Comparison of ENCODE assay signal across 22 cellular contexts in genomic region chr17:41992576-41992975, GRCh38. TPM values are rescaled to one million over a fixed set of nuclear protein-coding genes. Genes with fewer than 3 reads are reported as not detected.
DNase-seq lines count a peak whose midpoint lies in the region; FAIRE-seq and TF ChIP-seq lines count a peak whose summit lies in the region.
"Had no signal": no experiment of that assay in that cellular context is flagged by ENCODE, and none has a peak within 500 bp of the region (broad histone marks: within the 10 kb centered on the region; RNA-seq: fewer than 3 reads in every experiment).

No MANE protein-coding gene starts in this region.

- no peak overlapping the region for H3K4me2 ChIP-seq in OCI-LY7 (ENCODE audit: low read length)

- in situ Hi-C loops in transverse colon (cut with MboI; ENCODE audit: low pct_ligation_motif_present in 1 of 4, low pct_unique_long_range_greater_than_20kb in 1 of 4, low sequenced_read_pairs in 3 of 4) = no loop called here

- no peak for TF ChIP-seq POLR2A in transverse colon (IDR thresholded peaks at IDR 0.05)

- no peaks in the 10 kb centered on the region for H3K27me3 Mint-ChIP-seq in endothelial cell (ENCODE audit: unreplicated experiment)
- H3K27me3 Mint-ChIP-seq: activated CD4-positive, alpha-beta T cell treated with anti-CD3 and anti-CD28 coated beads for 36 hours; type B pancreatic cell had no signal

- DNase-seq in EH (ENCODE audit: low read depth) (peak; percentile 23), amygdala (lab: John Stamatoyannopoulos, UW) (peak in 50 of 56 donors; percentile 16 to 91 (median 64)), hypothalamus (lab: John Stamatoyannopoulos, UW) (peak in 34 of 51 donors; percentile 10 to 90 (median 62)), putamen (ENCODE audit: low spot score) (peak; percentile 95), small intestine (no peak), endothelial cell (ENCODE audit: low spot score) (no peak), transverse colon (no peak), OCI-LY7 (ENCODE audit: low spot score) (no peak)
- DNase-seq: activated CD4-positive, alpha-beta T cell treated with anti-CD3 and anti-CD28 coated beads for 36 hours; activated gamma-delta T cell; amniotic stem cell; CD8-positive, alpha-beta T cell; DMS79 treated with DMSO at 0.1 percent for 48 hours; left colon; NCI-H1694 treated with DMSO at 0.1 percent for 48 hours; NCI-H226; pancreas; Peyer's patch; stimulated activated CD4-positive, alpha-beta T cell treated with anti-CD3 and anti-CD28 coated beads, Interleukin-12 subunit alpha, Interleukin-12 subunit beta, amount 100 ng/mL, for 4 hours had no signal

- peaks cover 12% of the 10 kb centered on the region for H4K20me1 ChIP-seq in OCI-LY7 (ENCODE audit: insufficient read depth, low read length)

- no peak for FAIRE-seq in small intestine (lab: Jason Lieb, UNC)
- FAIRE-seq: pancreas had no signal

- BruUV-seq in OCI-LY7 (replicated peaks; lab: Mats Ljungman, UMichigan) = no TSS peak

- H2AFZ ChIP-seq in OCI-LY7 (ENCODE audit: low read length) = no peak overlapping the region

- H3K4me1 ChIP-seq in small intestine (ENCODE audit: control insufficient read depth in 2 of 2, insufficient read depth in 1 of 2, low read depth in 1 of 2, low read length in 1 of 2) (peaks cover 0 to 2% of the 10 kb centered on the region in 2 donors), transverse colon (peaks cover 3 to 27% (median 9%) of the 10 kb centered on the region in 4 donors), OCI-LY7 (ENCODE audit: insufficient read depth, low read length, poor library complexity, severe bottlenecking) (peaks cover 34% of the 10 kb centered on the region)
- H3K4me1 ChIP-seq: HAP-1 had no signal

- no peaks in the 10 kb centered on the region for H3K9me3 ChIP-seq in small intestine (ENCODE audit: control insufficient read depth, low read depth)
- H3K9me3 ChIP-seq in transverse colon = no peaks in the 10 kb centered on the region
- H3K9me3 ChIP-seq in OCI-LY7 (ENCODE audit: low read length) = no peaks in the 10 kb centered on the region
- H3K9me3 ChIP-seq: HAP-1, mucosa of descending colon, pancreas, Peyer's patch had no signal

- no peak for TF ChIP-seq EP300 in transverse colon (IDR thresholded peaks at IDR 0.05; ENCODE audit: low read depth)

- H3K4me3 Mint-ChIP-seq in endothelial cell (ENCODE audit: unreplicated experiment) = no peak overlapping the region
- H3K4me3 Mint-ChIP-seq: activated CD4-positive, alpha-beta T cell treated with anti-CD3 and anti-CD28 coated beads for 36 hours; CD8-positive, alpha-beta T cell; type B pancreatic cell had no signal

- intact Hi-C loops in transverse colon (cut with DNase I; ENCODE audit: low total_unique reads) (no loop called here), OCI-LY7 (cut with micrococcal nuclease; ENCODE audit: unreplicated experiment) (no loop called here)

- H3K9me3 Mint-ChIP-seq in endothelial cell (ENCODE audit: unreplicated experiment) = no peaks in the 10 kb centered on the region
- H3K9me3 Mint-ChIP-seq: CD8-positive, alpha-beta T cell; type B pancreatic cell had no signal

- 69 to 90% (median 84%) methylated on average over 3 of the region's 3 CpGs for WGBS in small intestine, 3 donors
- WGBS in transverse colon (ENCODE audit: low coverage in 1 of 2), 2 donors = 58 to 88% methylated on average over 3 of the region's 3 CpGs

- CTCF ChIA-PET in OCI-LY7 (lab: Charles Lee; ENCODE audit: unreplicated experiment) = no interaction called here

- peaks cover 3% of the 10 kb centered on the region for H3K4me1 Mint-ChIP-seq in endothelial cell (ENCODE audit: unreplicated experiment)

- no peak overlapping the region for H3K27ac Mint-ChIP-seq in endothelial cell (ENCODE audit: unreplicated experiment)
- H3K27ac Mint-ChIP-seq: activated CD4-positive, alpha-beta T cell treated with anti-CD3 and anti-CD28 coated beads for 36 hours; CD8-positive, alpha-beta T cell; type B pancreatic cell had no signal

- TF ChIP-seq CTCF in endothelial cell (IDR thresholded peaks at IDR 0.05; ENCODE audit: unreplicated experiment) (no peak), transverse colon (IDR thresholded peaks at IDR 0.05) (no peak), OCI-LY7 (conservative IDR thresholded peaks at IDR 0.05; ENCODE audit: low read length) (no peak)

- POLR2A ChIA-PET in OCI-LY7 (lab: Charles Lee) = no interaction called here

- peaks cover 17% of the 10 kb centered on the region; the same call in 1 of the 2 replicates for H3K79me2 ChIP-seq in OCI-LY7 (ENCODE audit: insufficient read depth, low read depth, low read length)

- H3K27me3 ChIP-seq in small intestine (ENCODE audit: control insufficient read depth in 2 of 2, insufficient read depth in 2 of 2, low read length in 2 of 2) (no peaks in the 10 kb centered on the region), transverse colon (no peaks in the 10 kb centered on the region)
- H3K27me3 ChIP-seq: pancreas, Peyer's patch had no signal

- peak overlapping the region in 1 of 2 donors; percentile 33 for H3K27ac ChIP-seq in small intestine (ENCODE audit: low read depth in 1 of 2, low read length in 1 of 2)
- peak overlapping the region in 2 of 4 donors; percentile 4 to 9 for H3K27ac ChIP-seq in transverse colon
- H3K27ac ChIP-seq in OCI-LY7 (ENCODE audit: low read depth, low read length, poor library complexity, severe bottlenecking) = no peak overlapping the region
- H3K27ac ChIP-seq: pancreas, Peyer's patch had no signal

- H3K36me3 Mint-ChIP-seq in endothelial cell (ENCODE audit: low read depth, unreplicated experiment) = peaks cover 45% of the 10 kb centered on the region

- H3K36me3 ChIP-seq in small intestine (ENCODE audit: control insufficient read depth in 2 of 2, insufficient read depth in 2 of 2, low read length in 2 of 2) (peaks cover 21 to 22% of the 10 kb centered on the region in 2 donors), transverse colon (peaks cover 0 to 61% (median 29%) of the 10 kb centered on the region in 4 donors), OCI-LY7 (ENCODE audit: insufficient read depth, low read length) (peaks cover 96% of the 10 kb centered on the region)

- H3K9me2 ChIP-seq in OCI-LY7 (ENCODE audit: insufficient read depth, low read length) = no peaks in the 10 kb centered on the region

- H3K4me3 ChIP-seq in small intestine (ENCODE audit: low read depth in 1 of 2, low read length in 2 of 2) (no peak overlapping the region), transverse colon (no peak overlapping the region), OCI-LY7 (ENCODE audit: low read depth, low read length, poor library complexity, severe bottlenecking) (no peak overlapping the region)
- H3K4me3 ChIP-seq: HAP-1, mucosa of descending colon, pancreas, Peyer's patch had no signal

RNA-seq across cellular contexts. Expression of gene DNAJC7, which starts 24.7 kb away (rescaled TPM):
- polyA plus RNA-seq in small intestine = 10 to 100 TPM; 70.0 to 79.4 (median 70.0) TPM
- total RNA-seq in endothelial cell (ENCODE audit: unreplicated experiment) (92.8 TPM), transverse colon (10 to 100 TPM; 18.1 to 87.5 (median 64.5) TPM), OCI-LY7 (2022) (118 and 124 TPM in 2 replicates)
- 76.4 and 87.1 TPM in 2 replicates for total RNA-seq in OCI-LY7 (2014; rRNA removed; shearing (Covaris generic))

RNA-seq across cellular contexts. Expression of gene CNP, which starts 26.0 kb away (rescaled TPM):
- polyA plus RNA-seq in small intestine = 10 to 100 TPM; 13.2 to 37.4 (median 19.5) TPM
- 82.1 TPM for total RNA-seq in endothelial cell (ENCODE audit: unreplicated experiment)
- total RNA-seq in transverse colon = 100 to 1,000 TPM in 1 of 4 donors, 10 to 100 TPM in 3; 32.6 to 133 (median 54.2) TPM
- 33.8 and 34.1 TPM in 2 replicates for total RNA-seq in OCI-LY7 (2014; rRNA removed; shearing (Covaris generic))
- 43.9 and 50.6 TPM in 2 replicates for total RNA-seq in OCI-LY7 (2022)

RNA-seq across cellular contexts. Expression of gene NKIRAS2, which starts 27.3 kb away (rescaled TPM):
- 10 to 100 TPM; 21.1 to 28.9 (median 23.3) TPM for polyA plus RNA-seq in small intestine
- total RNA-seq in endothelial cell (ENCODE audit: unreplicated experiment) = 67.4 TPM
- 10 to 100 TPM; 20.5 to 52.7 (median 35.0) TPM for total RNA-seq in transverse colon
- 34.8 and 40.2 TPM in 2 replicates for total RNA-seq in OCI-LY7 (2014; rRNA removed; shearing (Covaris generic))
- total RNA-seq in OCI-LY7 (2022) = 32.8 and 38.1 TPM in 2 replicates

RNA-seq across cellular contexts. Expression of gene C17orf113, which starts 57.8 kb away (rescaled TPM):
- polyA plus RNA-seq in small intestine = under 1 TPM; 0.22 to 0.54 (median 0.49) TPM
- total RNA-seq in endothelial cell (ENCODE audit: unreplicated experiment) = 1.6 TPM
- 1 to 10 TPM in 2 of 4 donors, under 1 TPM in 1, not detected in 1; 0.37 to 4.1 (median 3.7) TPM for total RNA-seq in transverse colon
- total RNA-seq in OCI-LY7 (2014; rRNA removed; shearing (Covaris generic)) = 0.10 and 0.25 TPM in 2 replicates
- 0.25 TPM in 1 of 2 replicates, not detected in the other for total RNA-seq in OCI-LY7 (2022)

Comparison
In these comparisons a context has a peak if more than half of its experiments do, and no peak if none do; other contexts are left out.
1. DNase-seq: peak in EH (single experiment), amygdala (50 of 56), hypothalamus (34 of 51) and putamen (single experiment); none in small intestine (single experiment), endothelial cell (single experiment), transverse colon (single experiment) and OCI-LY7 (single experiment).